ENCODE assay signal across 19 cellular contexts in genomic region chr11:123391646-123392348, GRCh38. TPM values are rescaled to one million over a fixed set of nuclear protein-coding genes. Genes with fewer than 3 reads are reported as not detected.
DNase-seq lines count a peak whose midpoint lies in the region; FAIRE-seq and TF ChIP-seq lines count a peak whose summit lies in the region.
"Had no signal": no experiment of that assay in that cellular context is flagged by ENCODE, and none has a peak within 500 bp of the region (broad histone marks: within the 10 kb centered on the region; RNA-seq: fewer than 3 reads in every experiment).

No MANE protein-coding gene starts in this region.

- H3K27me3 ChIP-seq in breast epithelium, result no peaks in the 10 kb centered on the region
- H3K27me3 ChIP-seq: SJSA1 had no signal

- H3K9me3 ChIP-seq in breast epithelium, result no peaks in the 10 kb centered on the region
- H3K9me3 ChIP-seq: SJSA1 had no signal

- H3K27ac ChIP-seq in breast epithelium, result no peak overlapping the region
- H3K27ac ChIP-seq: SJSA1 had no signal

- peak overlapping the region; percentile 54 for H3K27ac Mint-ChIP-seq in activated CD4-positive, alpha-beta T cell treated with anti-CD3 and anti-CD28 coated beads, Interleukin-2, amount 10 ng/mL, durations not matched to agents 24 days and 14 days

- H3K4me1 ChIP-seq in breast epithelium, result no peaks in the 10 kb centered on the region
- H3K4me1 ChIP-seq: SJSA1 had no signal

- peak; percentile 83 for FAIRE-seq in GM12892 (lab: Jason Lieb, UNC)

- TF ChIP-seq CTCF in breast epithelium (IDR thresholded peaks at IDR 0.05), result no peak

- TF ChIP-seq POLR2A in GM12892 (IDR thresholded peaks at IDR 0.05; ENCODE audit: low read depth, low read length) (no peak), breast epithelium (IDR thresholded peaks at IDR 0.05) (no peak)

- peaks cover 44% of the 10 kb centered on the region for H3K4me1 Mint-ChIP-seq in activated CD4-positive, alpha-beta T cell treated with anti-CD3 and anti-CD28 coated beads, Interleukin-2, amount 10 ng/mL, durations not matched to agents 24 days and 14 days

- H3K36me3 ChIP-seq in breast epithelium, result no peaks in the 10 kb centered on the region
- H3K36me3 ChIP-seq: SJSA1 had no signal

- H3K4me3 ChIP-seq in breast epithelium, result no peak overlapping the region
- H3K4me3 ChIP-seq: SJSA1 had no signal

- peaks cover 8% of the 10 kb centered on the region for H3K9me3 Mint-ChIP-seq in activated CD4-positive, alpha-beta T cell treated with anti-CD3 and anti-CD28 coated beads, Interleukin-2, amount 10 ng/mL, durations not matched to agents 24 days and 14 days

- H3K4me3 Mint-ChIP-seq in activated CD4-positive, alpha-beta T cell treated with anti-CD3 and anti-CD28 coated beads, Interleukin-2, amount 10 ng/mL, durations not matched to agents 24 days and 14 days, result peak overlapping the region; percentile 18

- intact Hi-C loops in activated CD4-positive, alpha-beta T cell treated with anti-CD3 and anti-CD28 coated beads, Interleukin-2, amount 10 ng/mL, durations not matched to agents 24 days and 14 days (cut with micrococcal nuclease), result no loop called here
- intact Hi-C loops in breast epithelium (cut with DNase I; ENCODE audit: low total_unique reads), result no loop called here

- peaks cover 26% of the 10 kb centered on the region for H3K36me3 Mint-ChIP-seq in activated CD4-positive, alpha-beta T cell treated with anti-CD3 and anti-CD28 coated beads, Interleukin-2, amount 10 ng/mL, durations not matched to agents 24 days and 14 days (ENCODE audit: low read depth)

- no peak for DNase-seq in activated CD4-positive, alpha-beta T cell treated with anti-CD3 and anti-CD28 coated beads, Interleukin-2, amount 10 ng/mL, durations not matched to agents 24 days and 14 days
- no peak for DNase-seq in activated CD4-positive, alpha-beta T cell treated with anti-CD3 and anti-CD28 coated beads, Interleukin-2, amount 50 U/mL, for 4 hours
- DNase-seq in GM12892 (ENCODE audit: insufficient read length) (no peak), NCI-H69 (lab: John Stamatoyannopoulos, UW) (peak; percentile 85), cerebellar cortex (ENCODE audit: low spot score) (peak; percentile 71), breast epithelium (ENCODE audit: low spot score in 2 of 2) (no peak), NCI-H2227 (lab: John Stamatoyannopoulos, UW; ENCODE audit: unreplicated experiment) (no peak)
- DNase-seq: AML-193; Calu3; DND-41; GF-D8; H7; KG1; NCI-H1048; NCI-H1694 treated with DMSO at 0.1 percent for 48 hours; NCI-H2227 treated with DMSO at 0.1 percent for 48 hours; NCI-H524 treated with DMSO at 0.1 percent for 48 hours; NK-92 treated with Interleukin-12 subunit alpha and Interleukin-12 subunit beta, amount 100 ng/mL, for 24 hours had no signal

- no peaks in the 10 kb centered on the region for H3K27me3 Mint-ChIP-seq in activated CD4-positive, alpha-beta T cell treated with anti-CD3 and anti-CD28 coated beads, Interleukin-2, amount 10 ng/mL, durations not matched to agents 24 days and 14 days

RNA-seq across cellular contexts. Expression of gene GRAMD1B, which starts 38.3 kb away (rescaled TPM):
- 117 TPM in 2 replicates for total RNA-seq in activated CD4-positive, alpha-beta T cell treated with anti-CD3 and anti-CD28 coated beads, Interleukin-2, amount 10 ng/mL, durations not matched to agents 24 days and 14 days
- polyA plus RNA-seq in GM12892 (2012; ENCODE audit: missing spikeins), result 15.5 TPM
- total RNA-seq in breast epithelium, result 10 to 100 TPM in 1 of 3 donors, 1 to 10 TPM in 2; 2.0 to 10.2 (median 8.2) TPM

Comparison
In these comparisons a context has a peak if more than half of its experiments do, and no peak if none do; other contexts are left out.
1. DNase-seq: peak in NCI-H69 (single experiment) and cerebellar cortex (single experiment); none in activated CD4-positive, alpha-beta T cell treated with anti-CD3 and anti-CD28 coated beads, Interleukin-2, amount 10 ng/mL, durations not matched to agents 24 days and 14 days (single experiment), activated CD4-positive, alpha-beta T cell treated with anti-CD3 and anti-CD28 coated beads, Interleukin-2, amount 50 U/mL, for 4 hours (0 of 2), GM12892 (single experiment), breast epithelium (0 of 2) and NCI-H2227 (single experiment).
2. RNA of gene GRAMD1B, which starts 38.3 kb away (total RNA-seq): 117 TPM in activated CD4-positive, alpha-beta T cell treated with anti-CD3 and anti-CD28 coated beads, Interleukin-2, amount 10 ng/mL, durations not matched to agents 24 days and 14 days; 2.0 to 10.2 TPM in breast epithelium; every median in the first group is over 10 times any median in the second.